26 cellular contexts compared by ENCODE assay signal in the genomic region with DNA sequence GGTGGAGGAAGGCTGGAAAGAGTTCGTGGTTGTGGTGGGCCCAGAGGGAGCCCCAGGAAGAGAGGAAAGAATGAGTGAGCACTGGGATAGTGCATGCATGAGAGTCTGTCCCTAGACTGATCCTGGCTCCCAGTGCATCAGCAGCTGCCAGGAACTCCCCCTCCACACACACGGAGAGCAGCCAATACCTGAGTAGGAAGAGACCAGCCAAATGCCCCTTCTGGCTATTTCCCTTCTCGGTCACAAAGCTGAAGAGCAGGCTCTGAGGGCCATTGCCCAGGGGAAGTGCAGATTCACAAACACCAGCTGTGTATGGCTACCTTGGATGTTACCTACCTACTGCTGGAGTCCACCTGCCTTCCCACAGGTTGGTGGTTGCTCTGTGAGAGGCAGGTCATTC. TPM values are rescaled to one million over a fixed set of nuclear protein-coding genes. Genes with fewer than 3 reads are reported as not detected.
"Had no signal": no experiment of that assay in that cellular context is flagged by ENCODE, and none has a peak within 500 bp of the region (broad histone marks: within the 10 kb centered on the region; RNA-seq: fewer than 3 reads in every experiment).

No MANE protein-coding gene starts in this region.

- H3K9me3 Mint-ChIP-seq: naive B cell; nephron; stimulated activated naive B cell treated with anti-CD40 and anti-IgM and Interleukin-4, amounts not matched to agents 10 μg/mL and 1 μg/mL and 100 μg/mL, for 72 hours; stimulated activated naive CD8-positive, alpha-beta T cell treated with anti-CD3 and anti-CD28 coated beads, Interleukin-15, amount 100 ng/mL, for 72 hours had no signal

- H3K4me1 ChIP-seq: colonic mucosa, psoas muscle, right lobe of liver, tibial nerve had no signal

- H3K36me3 Mint-ChIP-seq: stimulated activated naive B cell treated with anti-CD40 and anti-IgM and Interleukin-4, amounts not matched to agents 10 μg/mL and 1 μg/mL and 100 μg/mL, for 72 hours had no signal

- H3K27ac Mint-ChIP-seq: nephron; stimulated activated naive B cell treated with anti-CD40 and anti-IgM and Interleukin-4, amounts not matched to agents 10 μg/mL and 1 μg/mL and 100 μg/mL, for 72 hours; stimulated activated naive CD8-positive, alpha-beta T cell treated with anti-CD3 and anti-CD28 coated beads, Interleukin-15, amount 100 ng/mL, for 72 hours had no signal

- H3K36me3 ChIP-seq: colonic mucosa, right lobe of liver, spleen, tibial nerve had no signal

- H2AFZ ChIP-seq: hepatocyte had no signal

- H3K4me3 ChIP-seq: colonic mucosa, hepatocyte, psoas muscle, right lobe of liver, spleen, testis, tibial nerve had no signal

- DNase-seq: colonic mucosa; effector CD8-positive, alpha-beta T cell; foreskin melanocyte; left colon; mesendoderm; naive B cell; occipital lobe; psoas muscle; right lobe of liver; spleen; stimulated activated CD4-positive, alpha-beta T cell treated with anti-CD3 and anti-CD28 coated beads, Interleukin-15, amount 100 ng/mL, for 24 hours; stimulated activated CD4-positive, alpha-beta T cell treated with anti-CD3 and anti-CD28 coated beads, Interleukin-1b, Interleukin-23, amount 100 ng/mL, for 48 hours; stimulated activated CD4-positive, alpha-beta T cell treated with anti-CD3 and anti-CD28 coated beads, Interleukin-4, amount 100 ng/mL, for 24 hours; stimulated activated naive B cell treated with anti-CD40 and anti-IgM and Interleukin-4, amounts not matched to agents 10 μg/mL and 1 μg/mL and 100 μg/mL, for 72 hours; stimulated activated naive CD8-positive, alpha-beta T cell treated with anti-CD3 and anti-CD28 coated beads, Interleukin-15, amount 100 ng/mL, for 72 hours; testis had no signal

- H3K4me3 Mint-ChIP-seq: nephron; stimulated activated naive CD8-positive, alpha-beta T cell treated with anti-CD3 and anti-CD28 coated beads, Interleukin-15, amount 100 ng/mL, for 72 hours had no signal

- H3K9me3 ChIP-seq: colonic mucosa, psoas muscle, right lobe of liver, spleen, testis, tibial nerve had no signal

- H3K27ac ChIP-seq: colonic mucosa, hepatocyte, psoas muscle, right lobe of liver, spleen, testis, tibial nerve had no signal

- H3K27me3 ChIP-seq: colonic mucosa, hepatocyte, right lobe of liver, spleen, testis, tibial nerve had no signal

- H3K27me3 Mint-ChIP-seq: stimulated activated naive B cell treated with anti-CD40 and anti-IgM and Interleukin-4, amounts not matched to agents 10 μg/mL and 1 μg/mL and 100 μg/mL, for 72 hours; stimulated activated naive CD8-positive, alpha-beta T cell treated with anti-CD3 and anti-CD28 coated beads, Interleukin-15, amount 100 ng/mL, for 72 hours had no signal

- ATAC-seq: left colon; psoas muscle; right lobe of liver; stimulated activated naive B cell treated with anti-CD40 and anti-IgM and Interleukin-4, amounts not matched to agents 10 μg/mL and 1 μg/mL and 100 μg/mL, for 72 hours; stimulated activated naive CD8-positive, alpha-beta T cell treated with anti-CD3 and anti-CD28 coated beads, Interleukin-15, amount 100 ng/mL, for 72 hours had no signal

- H3K4me1 Mint-ChIP-seq: nephron; stimulated activated naive CD8-positive, alpha-beta T cell treated with anti-CD3 and anti-CD28 coated beads, Interleukin-15, amount 100 ng/mL, for 72 hours had no signal

- H3K4me2 ChIP-seq: hepatocyte had no signal

- H3K79me2 ChIP-seq: hepatocyte had no signal

RNA-seq across cellular contexts. Expression of gene GABRR2, which starts 45.1 kb away (rescaled TPM):
- total RNA-seq: kidney epithelial cell, skeletal muscle tissue had no signal

RNA-seq across cellular contexts. Expression of gene GABRR1, which starts 52.8 kb away (rescaled TPM):
- total RNA-seq: dermis microvascular lymphatic vessel endothelial cell, kidney epithelial cell, liver, lung microvascular endothelial cell, occipital lobe, right lobe of liver, spleen, subcutaneous adipose tissue, tibial nerve, ureter had no signal
